Comparison of ENCODE assay signal across 30 cellular contexts in the genomic region with DNA sequence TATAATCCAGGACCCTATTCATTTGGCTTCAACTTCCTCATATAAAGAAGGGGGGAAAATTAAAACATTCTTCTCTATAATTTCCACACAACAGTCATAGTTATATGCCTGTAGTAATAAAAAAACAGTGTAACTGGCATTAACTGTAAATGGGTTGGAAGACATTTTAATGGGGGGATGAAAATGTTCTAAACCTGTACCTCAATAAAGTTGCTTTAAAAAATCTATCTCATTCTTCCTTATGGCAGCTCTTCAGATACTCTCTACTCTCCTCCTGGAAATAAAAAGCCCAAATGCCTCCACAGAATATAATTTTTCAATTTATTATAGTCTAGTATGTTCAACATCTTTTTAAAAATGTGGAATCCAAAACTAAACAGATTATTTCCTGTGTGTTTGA. TPM values are rescaled to one million over a fixed set of nuclear protein-coding genes. Genes with fewer than 3 reads are reported as not detected.
"Had no signal": no experiment of that assay in that cellular context is flagged by ENCODE, and none has a peak within 500 bp of the region (broad histone marks: within the 10 kb centered on the region; RNA-seq: fewer than 3 reads in every experiment).

No MANE protein-coding gene starts in this region.

- H3K27me3 ChIP-seq: adrenal gland, body of pancreas, brain microvascular endothelial cell, breast epithelium had no signal

- FAIRE-seq: astrocyte, colon, TTC549 had no signal

- H3K4me1 ChIP-seq: breast epithelium had no signal

- H3K27ac ChIP-seq: adrenal gland, body of pancreas, brain microvascular endothelial cell, breast epithelium, VCaP had no signal

- H3K4me3 ChIP-seq: adrenal gland, body of pancreas, breast epithelium had no signal

- H3K36me3 ChIP-seq: adrenal gland, brain microvascular endothelial cell, breast epithelium had no signal

- ATAC-seq: activated CD8-positive, alpha-beta T cell treated with anti-CD3 and anti-CD28 coated beads for 36 hours; body of pancreas had no signal

- DNase-seq: activated B cell treated with CpG ODN at 0.5 μM for 24 hours; activated CD4-positive, alpha-beta memory T cell treated with anti-CD3 and anti-CD28 coated beads for 36 hours; activated CD4-positive, alpha-beta T cell treated with anti-CD3 and anti-CD28 coated beads for 4 hours; activated CD4-positive, alpha-beta T cell treated with anti-CD3 and anti-CD28 coated beads, Interleukin-2, amount 10 ng/mL, durations not matched to agents 24 days and 14 days; activated CD4-positive, alpha-beta T cell treated with anti-CD3 and anti-CD28 coated beads, Interleukin-2, amount 50 U/mL, for 1 hour; activated CD4-positive, alpha-beta T cell treated with anti-CD3 and anti-CD28 coated beads, Interleukin-2, amount 50 U/mL, for 4 hours; activated CD4-positive, CD25-positive, alpha-beta regulatory T cell treated with anti-CD3 and anti-CD28 coated beads, Interleukin-2, amount 50 U/mL, for 72 hours; activated CD8-positive, alpha-beta memory T cell treated with anti-CD3 and anti-CD28 coated beads, Interleukin-2, amount 50 U/mL, for 48 hours; activated CD8-positive, alpha-beta T cell treated with anti-CD3 and anti-CD28 coated beads for 36 hours; activated effector memory CD4-positive, alpha-beta T cell treated with Interleukin-2 at 50 U/mL for 16 hours; activated gamma-delta T cell; activated naive CD4-positive, alpha-beta T cell treated with anti-CD3 and anti-CD28 coated beads, Interleukin-2, amount 10 ng/mL, durations not matched to agents 7 days and 5 days; activated naive CD4-positive, alpha-beta T cell treated with Interleukin-2 at 50 U/mL for 16 hours; activated T-cell treated with anti-CD3 and anti-CD28 coated beads, Interleukin-2, amount 50 U/mL, for 24 hours; activated T-cell treated with anti-CD3 and anti-CD28 coated beads, Interleukin-2, amount 50 U/mL, for 48 hours; adrenal gland; amniotic stem cell; aorta; body of pancreas; brain microvascular endothelial cell; central memory CD4-positive, alpha-beta T cell; T-helper 2 cell; T-helper 9 cell had no signal

- H3K9me3 ChIP-seq: adrenal gland, body of pancreas, breast epithelium had no signal

RNA-seq across cellular contexts. Expression of gene TNNI3K, which starts 39.8 kb away (rescaled TPM):
- total RNA-seq: activated B cell treated with CpG ODN at 0.5 μM for 24 hours; activated CD4-positive, alpha-beta T cell treated with anti-CD3 and anti-CD28 coated beads, Interleukin-2, amount 10 ng/mL, durations not matched to agents 24 days and 14 days; activated CD8-positive, alpha-beta memory T cell treated with anti-CD3 and anti-CD28 coated beads for 36 hours; activated T-helper 2 cell treated with anti-CD3 and anti-CD28 coated beads, Interferon-gamma antibody, Interleukin-2, Interleukin-4, amounts not matched to agents 10 μg/mL and 5 μg/mL and 100 μg/mL, durations not matched to agents 14 hours and 24 hours and 36 hours had no signal
- polyA plus RNA-seq: aorta had no signal
